ENCODE assay signal across 17 cellular contexts in the genomic region with DNA sequence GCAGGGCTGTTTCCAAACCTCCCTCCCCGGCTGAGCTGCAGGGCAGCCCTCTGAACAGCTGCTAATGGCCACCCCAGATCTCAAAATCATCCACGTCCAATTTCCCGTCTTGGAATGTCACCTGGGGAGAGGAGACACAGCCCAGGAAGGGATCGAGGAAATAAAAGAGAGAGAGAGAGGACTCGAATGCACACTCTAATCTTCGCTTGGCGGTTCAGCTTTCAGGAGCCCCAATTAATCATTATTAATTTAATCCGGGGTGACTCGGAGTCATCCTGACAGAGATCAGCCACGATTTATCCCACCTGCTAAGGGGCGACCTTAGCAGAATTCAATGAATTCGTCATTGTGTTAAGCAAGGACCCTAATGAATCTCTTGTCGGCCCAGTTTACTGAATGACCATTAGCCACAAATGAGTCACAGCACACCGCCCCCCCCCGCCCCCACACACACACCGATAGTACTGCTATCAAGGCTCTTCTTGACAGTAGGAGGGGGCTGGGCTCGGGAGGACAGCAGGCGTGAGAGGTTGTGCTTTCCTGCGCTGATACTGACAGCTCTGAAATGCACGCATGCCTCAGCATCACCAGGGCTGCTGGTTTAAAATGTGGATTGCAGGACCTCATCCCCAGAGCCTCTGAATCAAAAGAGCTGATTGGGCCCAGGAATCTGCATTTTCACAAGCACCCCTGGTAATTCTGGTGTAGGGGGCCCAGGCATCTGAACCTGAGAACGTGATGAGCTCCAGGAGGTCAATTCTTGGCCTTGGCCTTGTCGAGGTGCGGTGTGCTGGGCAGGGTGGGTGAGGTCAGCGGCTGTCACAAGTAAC.
A peak's percentile ranks its signal among the peaks of the same experiment; 100 is the strongest.
DNase-seq lines count a peak whose midpoint lies in the region; ATAC-seq and TF ChIP-seq lines count a peak whose summit lies in the region.
"Had no signal": no experiment of that assay in that cellular context is flagged by ENCODE, and none has a peak within 500 bp of the region (broad histone marks: within the 10 kb centered on the region; RNA-seq: fewer than 3 reads in every experiment).

No MANE protein-coding gene starts in this region.

- peaks cover 13% of the 10 kb centered on the region for H3K27me3 Mint-ChIP-seq in chondrocyte (ENCODE audit: low read depth)
- H3K27me3 Mint-ChIP-seq: activated naive CD8-positive, alpha-beta T cell treated with anti-CD3 and anti-CD28 coated beads, Interleukin-2, amount 10 ng/mL, durations not matched to agents 7 days and 5 days had no signal

- H4K20me1 ChIP-seq in osteoblast (ENCODE audit: insufficient read depth, low read length): peaks cover 54% of the 10 kb centered on the region

- H3K27ac ChIP-seq in osteoblast (ENCODE audit: low read depth, low read length): no peak overlapping the region
- H3K27ac ChIP-seq: heart right ventricle, HL-60, upper lobe of left lung had no signal

- H3K9me3 ChIP-seq in osteoblast (ENCODE audit: low read depth, low read length): no peaks in the 10 kb centered on the region
- H3K9me3 ChIP-seq: heart right ventricle, upper lobe of left lung had no signal

- no peaks in the 10 kb centered on the region for H3K9me3 Mint-ChIP-seq in chondrocyte (ENCODE audit: low read depth)
- H3K9me3 Mint-ChIP-seq: activated naive CD8-positive, alpha-beta T cell treated with anti-CD3 and anti-CD28 coated beads, Interleukin-2, amount 10 ng/mL, durations not matched to agents 7 days and 5 days had no signal

- DNase-seq in Daoy (ENCODE audit: low read depth) (peak; percentile 72), NCI-H2227 (lab: John Stamatoyannopoulos, UW; ENCODE audit: unreplicated experiment) (peak; percentile 72), chondrocyte (ENCODE audit: low spot score) (no peak), osteoblast (ENCODE audit: insufficient read length, low spot score, missing footprints) (peak; percentile 86), SIG-M5 (lab: John Stamatoyannopoulos, UW) (no peak)
- DNase-seq in stimulated activated CD4-positive, alpha-beta T cell treated with anti-CD3 and anti-CD28 coated beads, Interleukin-2, amount 100 ng/mL, for 24 hours: no peak
- DNase-seq: COR-L47, heart right ventricle, midbrain, MV-4-11, NCI-H774 had no signal

- no peaks in the 10 kb centered on the region for H3K79me2 ChIP-seq in osteoblast (ENCODE audit: insufficient read depth, low read length)

- H3K36me3 ChIP-seq in osteoblast (ENCODE audit: insufficient read depth, low read length): no peaks in the 10 kb centered on the region
- H3K36me3 ChIP-seq: heart right ventricle, upper lobe of left lung had no signal

- peaks cover 11% of the 10 kb centered on the region for H3K4me1 ChIP-seq in osteoblast (ENCODE audit: insufficient read depth, low read length)

- H3K4me2 ChIP-seq in osteoblast (ENCODE audit: insufficient read depth, low read length): no peak overlapping the region

- peaks cover 7% of the 10 kb centered on the region for H3K4me1 Mint-ChIP-seq in chondrocyte (ENCODE audit: low read depth)

- peak overlapping the region; percentile 33 for H3K27ac Mint-ChIP-seq in chondrocyte (ENCODE audit: unreplicated experiment)

- no peak overlapping the region for H3K4me3 Mint-ChIP-seq in chondrocyte (ENCODE audit: unreplicated experiment)

- H2AFZ ChIP-seq in osteoblast (ENCODE audit: low read length): no peak overlapping the region

- no peaks in the 10 kb centered on the region for H3K27me3 ChIP-seq in osteoblast (ENCODE audit: insufficient read depth, low read length)
- H3K27me3 ChIP-seq: heart right ventricle, upper lobe of left lung had no signal

- ATAC-seq in GM21723 (IDR thresholded peaks at IDR 0.05; ENCODE audit: unreplicated experiment): no peak
- no peak for ATAC-seq in HG03521 (IDR thresholded peaks at IDR 0.05; ENCODE audit: unreplicated experiment)

- no peak for TF ChIP-seq CTCF in chondrocyte (IDR thresholded peaks at IDR 0.05)
- TF ChIP-seq CTCF in osteoblast (IDR thresholded peaks at IDR 0.05; ENCODE audit: extremely low read depth, low read depth, low read length): no peak

- H3K36me3 Mint-ChIP-seq in chondrocyte (ENCODE audit: low read depth): no peaks in the 10 kb centered on the region
- H3K36me3 Mint-ChIP-seq: activated naive CD8-positive, alpha-beta T cell treated with anti-CD3 and anti-CD28 coated beads, Interleukin-2, amount 10 ng/mL, durations not matched to agents 7 days and 5 days had no signal

- H3K4me3 ChIP-seq in osteoblast (ENCODE audit: insufficient read depth, low read length): no peak overlapping the region
- H3K4me3 ChIP-seq: GM12878 had no signal

Comparison
In these comparisons a context has a peak if more than half of its experiments do, and no peak if none do; other contexts are left out.
1. DNase-seq: peak in Daoy (single experiment), NCI-H2227 (single experiment) and osteoblast (single experiment); none in chondrocyte (single experiment), stimulated activated CD4-positive, alpha-beta T cell treated with anti-CD3 and anti-CD28 coated beads, Interleukin-2, amount 100 ng/mL, for 24 hours (0 of 2) and SIG-M5 (single experiment).